In genomic region chr1:1306070-1306660, GRCh38 we compare ENCODE assay signal across 2 cellular contexts.
TF ChIP-seq lines count a peak whose summit lies in the region.

No MANE protein-coding gene starts in this region.

TF ChIP-seq in HEK293, 187 proteins besides CTCF, POLR2A, EP300 and RAD21 (continued from another document):
- TF ChIP-seq ZNF639 (tag by site-specific recombination; IDR thresholded peaks at IDR 0.05) (no peak), ZNF654 (tag by site-specific recombination; IDR thresholded peaks at IDR 0.05; ENCODE audit: low read depth) (no peak), ZNF18 (tag by site-specific recombination; IDR thresholded peaks at IDR 0.05) (no peak), IKZF3 (tag by site-specific recombination; IDR thresholded peaks at IDR 0.05) (peak; percentile 50; the same call in 1 of the 2 replicates), ZNF785 (tag by site-specific recombination; IDR thresholded peaks at IDR 0.05) (no peak), ZNF670 (tag by site-specific recombination; IDR thresholded peaks at IDR 0.05; ENCODE audit: low read depth) (no peak)
- TF ChIP-seq, protein P1, sequence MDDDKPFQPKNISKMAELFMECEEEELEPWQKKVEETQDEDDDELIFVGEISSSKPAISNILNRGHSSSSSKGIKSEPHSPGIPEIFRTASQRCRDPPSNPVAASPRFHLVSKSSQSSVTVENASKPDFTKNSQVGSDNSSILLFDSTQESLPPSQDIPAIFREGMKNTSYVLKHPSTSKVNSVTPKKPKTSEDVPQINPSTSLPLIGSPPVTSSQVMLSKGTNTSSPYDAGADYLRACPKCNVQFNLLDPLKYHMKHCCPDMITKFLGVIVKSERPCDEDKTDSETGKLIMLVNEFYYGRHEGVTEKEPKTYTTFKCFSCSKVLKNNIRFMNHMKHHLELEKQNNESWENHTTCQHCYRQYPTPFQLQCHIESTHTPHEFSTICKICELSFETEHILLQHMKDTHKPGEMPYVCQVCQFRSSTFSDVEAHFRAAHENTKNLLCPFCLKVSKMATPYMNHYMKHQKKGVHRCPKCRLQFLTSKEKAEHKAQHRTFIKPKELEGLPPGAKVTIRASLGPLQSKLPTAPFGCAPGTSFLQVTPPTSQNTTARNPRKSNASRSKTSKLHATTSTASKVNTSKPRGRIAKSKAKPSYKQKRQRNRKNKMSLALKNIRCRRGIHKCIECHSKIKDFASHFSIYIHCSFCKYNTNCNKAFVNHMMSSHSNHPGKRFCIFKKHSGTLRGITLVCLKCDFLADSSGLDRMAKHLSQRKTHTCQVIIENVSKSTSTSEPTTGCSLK (tag by site-specific recombination; IDR thresholded peaks at IDR 0.05) = no peak
- TF ChIP-seq, protein P2, sequence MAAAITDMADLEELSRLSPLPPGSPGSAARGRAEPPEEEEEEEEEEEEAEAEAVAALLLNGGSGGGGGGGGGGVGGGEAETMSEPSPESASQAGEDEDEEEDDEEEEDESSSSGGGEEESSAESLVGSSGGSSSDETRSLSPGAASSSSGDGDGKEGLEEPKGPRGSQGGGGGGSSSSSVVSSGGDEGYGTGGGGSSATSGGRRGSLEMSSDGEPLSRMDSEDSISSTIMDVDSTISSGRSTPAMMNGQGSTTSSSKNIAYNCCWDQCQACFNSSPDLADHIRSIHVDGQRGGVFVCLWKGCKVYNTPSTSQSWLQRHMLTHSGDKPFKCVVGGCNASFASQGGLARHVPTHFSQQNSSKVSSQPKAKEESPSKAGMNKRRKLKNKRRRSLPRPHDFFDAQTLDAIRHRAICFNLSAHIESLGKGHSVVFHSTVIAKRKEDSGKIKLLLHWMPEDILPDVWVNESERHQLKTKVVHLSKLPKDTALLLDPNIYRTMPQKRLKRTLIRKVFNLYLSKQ (tag by site-specific recombination; IDR thresholded peaks at IDR 0.05; ENCODE audit: borderline replicate concordance) = no peak
- TF ChIP-seq, protein P3, sequence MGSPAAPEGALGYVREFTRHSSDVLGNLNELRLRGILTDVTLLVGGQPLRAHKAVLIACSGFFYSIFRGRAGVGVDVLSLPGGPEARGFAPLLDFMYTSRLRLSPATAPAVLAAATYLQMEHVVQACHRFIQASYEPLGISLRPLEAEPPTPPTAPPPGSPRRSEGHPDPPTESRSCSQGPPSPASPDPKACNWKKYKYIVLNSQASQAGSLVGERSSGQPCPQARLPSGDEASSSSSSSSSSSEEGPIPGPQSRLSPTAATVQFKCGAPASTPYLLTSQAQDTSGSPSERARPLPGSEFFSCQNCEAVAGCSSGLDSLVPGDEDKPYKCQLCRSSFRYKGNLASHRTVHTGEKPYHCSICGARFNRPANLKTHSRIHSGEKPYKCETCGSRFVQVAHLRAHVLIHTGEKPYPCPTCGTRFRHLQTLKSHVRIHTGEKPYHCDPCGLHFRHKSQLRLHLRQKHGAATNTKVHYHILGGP (tag by site-specific recombination; IDR thresholded peaks at IDR 0.05) = no peak

TF ChIP-seq in HepG2, 621 proteins besides CTCF, POLR2A, EP300 and RAD21 (continued from another document):
- TF ChIP-seq, protein P4, sequence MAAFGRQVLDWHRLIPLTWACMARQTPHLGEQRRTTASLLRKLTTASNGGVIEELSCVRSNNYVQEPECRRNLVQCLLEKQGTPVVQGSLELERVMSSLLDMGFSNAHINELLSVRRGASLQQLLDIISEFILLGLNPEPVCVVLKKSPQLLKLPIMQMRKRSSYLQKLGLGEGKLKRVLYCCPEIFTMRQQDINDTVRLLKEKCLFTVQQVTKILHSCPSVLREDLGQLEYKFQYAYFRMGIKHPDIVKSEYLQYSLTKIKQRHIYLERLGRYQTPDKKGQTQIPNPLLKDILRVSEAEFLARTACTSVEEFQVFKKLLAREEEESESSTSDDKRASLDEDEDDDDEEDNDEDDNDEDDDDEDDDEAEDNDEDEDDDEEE (CRISPR knock-in tag; IDR thresholded peaks at IDR 0.05) = 0 out of 2 replicates have a peak, but pooled peaks have one; percentile 25
- TF ChIP-seq ZC3H13 (CRISPR knock-in tag; IDR thresholded peaks at IDR 0.05) = peak; percentile 22; the same call in 1 of the 2 replicates
- TF ChIP-seq CBFB (CRISPR knock-in tag; IDR thresholded peaks at IDR 0.05) = 0 out of 2 replicates have a peak, but pooled peaks have one; percentile 12
- TF ChIP-seq, protein P5, sequence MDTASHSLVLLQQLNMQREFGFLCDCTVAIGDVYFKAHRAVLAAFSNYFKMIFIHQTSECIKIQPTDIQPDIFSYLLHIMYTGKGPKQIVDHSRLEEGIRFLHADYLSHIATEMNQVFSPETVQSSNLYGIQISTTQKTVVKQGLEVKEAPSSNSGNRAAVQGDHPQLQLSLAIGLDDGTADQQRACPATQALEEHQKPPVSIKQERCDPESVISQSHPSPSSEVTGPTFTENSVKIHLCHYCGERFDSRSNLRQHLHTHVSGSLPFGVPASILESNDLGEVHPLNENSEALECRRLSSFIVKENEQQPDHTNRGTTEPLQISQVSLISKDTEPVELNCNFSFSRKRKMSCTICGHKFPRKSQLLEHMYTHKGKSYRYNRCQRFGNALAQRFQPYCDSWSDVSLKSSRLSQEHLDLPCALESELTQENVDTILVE (CRISPR knock-in tag; IDR thresholded peaks at IDR 0.05) = no peak
